1 cellular context compared by ENCODE assay signal in genomic region chr7:155533827-155534690, GRCh38.
TF ChIP-seq lines count a peak whose summit lies in the region.

No MANE protein-coding gene starts in this region.

TF ChIP-seq in SK-N-SH treated with all-trans-retinoic acid at 6 μM for 48 hours, 23 proteins besides CTCF, POLR2A, EP300 and RAD21 (continued from another document):
- TF ChIP-seq PATZ1 (CRISPR knock-in tag; IDR thresholded peaks at IDR 0.05; ENCODE audit: borderline replicate concordance) (no peak), ZFP3 (CRISPR knock-in tag; IDR thresholded peaks at IDR 0.05) (no peak), TCF4 (CRISPR knock-in tag; IDR thresholded peaks at IDR 0.05; ENCODE audit: borderline replicate concordance) (no peak), SNAI2 (CRISPR knock-in tag; IDR thresholded peaks at IDR 0.05) (no peak), TOX (CRISPR knock-in tag; IDR thresholded peaks at IDR 0.05; ENCODE audit: borderline replicate concordance) (no peak), ZNF8 (CRISPR knock-in tag; IDR thresholded peaks at IDR 0.05) (no peak), CSDC2 (CRISPR knock-in tag; IDR thresholded peaks at IDR 0.05) (no peak)
TF ChIP-seq in SK-N-SH treated with all-trans-retinoic acid at 6 μM for 48 hours: peak in this region for 0.
